ENCODE assay signal across 8 cellular contexts in genomic region chr16:84117482-84117843, GRCh38. TPM values are rescaled to one million over a fixed set of nuclear protein-coding genes. Genes with fewer than 3 reads are reported as not detected.
A peak's percentile ranks its signal among the peaks of the same experiment; 100 is the strongest.
DNase-seq lines count a peak whose midpoint lies in the region; ATAC-seq, FAIRE-seq and TF ChIP-seq lines count a peak whose summit lies in the region.

No MANE protein-coding gene starts in this region.

- intact Hi-C loops in activated CD4-positive, alpha-beta T cell treated with anti-CD3 and anti-CD28 coated beads for 36 hours (cut with DNase I, micrococcal nuclease) = loop anchor here (2.0 to 10.0 kb wide), 6 partner anchors 29 to 910 kb away; partner anchors contain the start of genes COTL1 (in 1 of the 2), KIAA0513 (in 1 of the 2), MEAK7 (in 1 of the 2) and TAF1C (in 1 of the 2)
- intact Hi-C loops in endothelial cell of umbilical vein (cut with micrococcal nuclease) = loop anchor here (1.0 to 2.0 kb wide), 2 partner anchors 27 to 58 kb away; partner anchors contain the start of genes DNAAF1 and HSDL1
- intact Hi-C loops in thyroid gland (cut with DNase I) = no loop called here

- H3K27ac ChIP-seq in HUES6 (ENCODE audit: low read depth, low read length) = peak overlapping the region; percentile 71; the same call in 1 of the 2 replicates
- peak overlapping the region; percentile 65 for H3K27ac ChIP-seq in endothelial cell of umbilical vein (ENCODE audit: insufficient read depth, low read depth, low read length)
- H3K27ac ChIP-seq in muscle layer of colon (ENCODE audit: low read depth, low read length) = peak overlapping the region; percentile 90
- H3K27ac ChIP-seq in thyroid gland = peak overlapping the region in 2 of 3 donors; percentile 66 to 92

- ATAC-seq in GM18498 (IDR thresholded peaks at IDR 0.05; ENCODE audit: unreplicated experiment) = peak; percentile 2
- ATAC-seq in activated CD4-positive, alpha-beta T cell treated with anti-CD3 and anti-CD28 coated beads for 36 hours = no peak
- no peak for ATAC-seq in HG03442 (IDR thresholded peaks at IDR 0.05; ENCODE audit: unreplicated experiment)

- WGBS in thyroid gland, 2 donors = 9 to 13% methylated on average over 13 of the region's 13 CpGs

- no peaks in the 10 kb centered on the region for H3K27me3 Mint-ChIP-seq in activated CD4-positive, alpha-beta T cell treated with anti-CD3 and anti-CD28 coated beads for 36 hours

- H3K9me1 ChIP-seq in endothelial cell of umbilical vein (replicated peaks; ENCODE audit: control insufficient read depth, extremely low read depth, insufficient read depth, low read length) = no peaks in the 10 kb centered on the region

- peaks cover 29% of the 10 kb centered on the region for H3K4me1 Mint-ChIP-seq in activated CD4-positive, alpha-beta T cell treated with anti-CD3 and anti-CD28 coated beads for 36 hours

- H3K9me3 ChIP-seq in HUES6 (ENCODE audit: control insufficient read depth, insufficient read depth, low read depth, low read length) (no peaks in the 10 kb centered on the region), endothelial cell of umbilical vein (replicated peaks; ENCODE audit: control insufficient read depth, insufficient read depth, low read length) (no peaks in the 10 kb centered on the region), muscle layer of colon (ENCODE audit: low read length) (no peaks in the 10 kb centered on the region), thyroid gland (no peaks in the 10 kb centered on the region)

- TF ChIP-seq POLR2A in endothelial cell of umbilical vein (IDR thresholded peaks at IDR 0.05; ENCODE audit: low read depth, low read length) = no peak
- TF ChIP-seq POLR2A in thyroid gland (IDR thresholded peaks at IDR 0.05) = no peak

- H3K4me3 ChIP-seq in HUES6 (ENCODE audit: low read depth, low read length) = peak overlapping the region; percentile 90
- H3K4me3 ChIP-seq in endothelial cell of umbilical vein (replicated peaks in 1 of 3; ENCODE audit: insufficient read depth in 1 of 3, low read depth in 1 of 3, low read length in 3 of 3) = peak overlapping the region; percentile 5 to 96 (median 70)
- H3K4me3 ChIP-seq in muscle layer of colon (ENCODE audit: low read depth in 1 of 2, low read length in 2 of 2) = peak overlapping the region; percentile 94 to 95
- peak overlapping the region; percentile 39 to 93 (median 81) for H3K4me3 ChIP-seq in thyroid gland (replicated peaks in 1 of 3)

- no peak for TF ChIP-seq CTCF in endothelial cell of umbilical vein (IDR thresholded peaks at IDR 0.05; ENCODE audit: extremely low read depth in 1 of 2, insufficient read depth in 1 of 2, low read depth in 1 of 2, low read length in 2 of 2)
- TF ChIP-seq CTCF in thyroid gland (IDR thresholded peaks at IDR 0.05) = no peak

- dilution Hi-C loops in endothelial cell of umbilical vein (cut with MboI; ENCODE audit: extremely low pct_ligation_motif_present, low sequenced_read_pairs) = no loop called here

- CTCF ChIA-PET in activated CD4-positive, alpha-beta T cell treated with anti-CD3 and anti-CD28 coated beads for 36 hours (lab: Charles Lee) = interaction anchor here (0.8 to 3.7 kb wide), 16 partner anchors 9 to 217 kb away, joined by 3 to 31 read pairs (median 4); partner anchors contain the start of genes DNAAF1, HSDL1 and TAF1C
- CTCF ChIA-PET in endothelial cell of umbilical vein (lab: Charles Lee) = interaction anchor here (0.8 to 2.8 kb wide), 10 partner anchors 10 to 164 kb away, joined by 3 to 29 read pairs (median 4); partner anchors contain the start of genes DNAAF1, HSDL1 and TAF1C

- H3K36me3 ChIP-seq in HUES6 (ENCODE audit: control insufficient read depth, insufficient read depth, low read length) = peaks cover 8% of the 10 kb centered on the region
- H3K36me3 ChIP-seq in endothelial cell of umbilical vein (ENCODE audit: control insufficient read depth in 2 of 2, extremely low read depth in 1 of 2, insufficient read depth in 2 of 2, low read length in 2 of 2) = no peaks in the 10 kb centered on the region
- no peaks in the 10 kb centered on the region for H3K36me3 ChIP-seq in muscle layer of colon (ENCODE audit: insufficient read depth, low read length)
- peaks cover 0 to 3% of the 10 kb centered on the region in 2 donors for H3K36me3 ChIP-seq in thyroid gland

- FAIRE-seq in endothelial cell of umbilical vein (lab: Jason Lieb, UNC) = peak; percentile 71

- no TSS peak for BruUV-seq in endothelial cell of umbilical vein (replicated peaks; lab: Mats Ljungman, UMichigan)

- peak overlapping the region; percentile 51 for H3K4me2 ChIP-seq in endothelial cell of umbilical vein (ENCODE audit: insufficient read depth, low read length)

- peak overlapping the region; percentile 90 for H3K27ac Mint-ChIP-seq in activated CD4-positive, alpha-beta T cell treated with anti-CD3 and anti-CD28 coated beads for 36 hours

- peak overlapping the region; percentile 97 for H3K9ac ChIP-seq in HUES6 (ENCODE audit: low read length)
- H3K9ac ChIP-seq in endothelial cell of umbilical vein (replicated peaks; ENCODE audit: extremely low read depth, insufficient read depth, low read length) = peak overlapping the region; percentile 95
- H3K9ac ChIP-seq in muscle layer of colon (ENCODE audit: low read length) = peak overlapping the region; percentile 80

- peaks cover 33% of the 10 kb centered on the region for H3K79me2 ChIP-seq in endothelial cell of umbilical vein (ENCODE audit: control insufficient read depth, insufficient read depth, low read length)

- H4K20me1 ChIP-seq in endothelial cell of umbilical vein (replicated peaks; ENCODE audit: control insufficient read depth, extremely low read depth, insufficient read depth, low read length) = no peaks in the 10 kb centered on the region

- H3K9me3 Mint-ChIP-seq in activated CD4-positive, alpha-beta T cell treated with anti-CD3 and anti-CD28 coated beads for 36 hours (ENCODE audit: low read depth) = no peaks in the 10 kb centered on the region

- peaks cover 4% of the 10 kb centered on the region for H3K36me3 Mint-ChIP-seq in activated CD4-positive, alpha-beta T cell treated with anti-CD3 and anti-CD28 coated beads for 36 hours (ENCODE audit: low read depth)

- peaks cover 7% of the 10 kb centered on the region; the same call in 1 of the 2 replicates for H3K4me1 ChIP-seq in HUES6 (ENCODE audit: control insufficient read depth, insufficient read depth, low read length)
- H3K4me1 ChIP-seq in endothelial cell of umbilical vein (ENCODE audit: control insufficient read depth, extremely low read depth, insufficient read depth, low read length) = peaks cover 10% of the 10 kb centered on the region
- peaks cover 16% of the 10 kb centered on the region for H3K4me1 ChIP-seq in muscle layer of colon (ENCODE audit: insufficient read depth, low read length)
- peaks cover 17 to 24% of the 10 kb centered on the region in 2 donors for H3K4me1 ChIP-seq in thyroid gland

- H3K4me3 Mint-ChIP-seq in activated CD4-positive, alpha-beta T cell treated with anti-CD3 and anti-CD28 coated beads for 36 hours = peak overlapping the region; percentile 80

- H3K27me3 ChIP-seq in HUES6 (ENCODE audit: control insufficient read depth, insufficient read depth, low read length) (no peaks in the 10 kb centered on the region), endothelial cell of umbilical vein (ENCODE audit: control insufficient read depth in 2 of 2, insufficient read depth in 2 of 2, low read length in 2 of 2) (no peaks in the 10 kb centered on the region), muscle layer of colon (ENCODE audit: control insufficient read depth in 1 of 2, insufficient read depth in 2 of 2, low read length in 2 of 2) (no peaks in the 10 kb centered on the region), thyroid gland (no peaks in the 10 kb centered on the region)

- POLR2A ChIA-PET in activated CD4-positive, alpha-beta T cell treated with anti-CD3 and anti-CD28 coated beads for 36 hours (lab: Charles Lee) = interaction anchor here (0.5 to 1.6 kb wide), 5 partner anchors 27 to 703 kb away, joined by 3 to 11 read pairs (median 3); partner anchors contain the start of genes CRISPLD2, DNAAF1 and HSDL1
- POLR2A ChIA-PET in endothelial cell of umbilical vein (lab: Charles Lee) = interaction anchor here (1.2 to 1.5 kb wide), 2 partner anchors 28 to 69 kb away, joined by 4 to 5 read pairs; partner anchors contain the start of genes DNAAF1, HSDL1 and TAF1C

- peak overlapping the region; percentile 60 for H2AFZ ChIP-seq in endothelial cell of umbilical vein (ENCODE audit: low read depth, low read length)

- DNase-seq in activated CD4-positive, alpha-beta T cell treated with anti-CD3 and anti-CD28 coated beads for 36 hours = peak; percentile 69
- DNase-seq in endothelial cell of umbilical vein (ENCODE audit: low read depth, low spot score) (peak; percentile 55), thyroid gland (peak in 1 of 2 donors; percentile 30), AML-193 (lab: John Stamatoyannopoulos, UW) (no peak)

RNA-seq across cellular contexts. Expression of gene MBTPS1, which starts 0.7 kb away (rescaled TPM):
- 10 to 100 TPM; 32.0 to 32.2 TPM for total RNA-seq in activated CD4-positive, alpha-beta T cell treated with anti-CD3 and anti-CD28 coated beads for 36 hours
- total RNA-seq in endothelial cell of umbilical vein (93.0 and 99.6 TPM in 2 replicates), thyroid gland (100 to 1,000 TPM; 126 to 185 (median 166) TPM)
- 63.9 and 82.3 TPM in 2 replicates for polyA plus RNA-seq in endothelial cell of umbilical vein
- 67.6 and 75.3 TPM in 2 replicates for polyA plus RNA-seq in endothelial cell of umbilical vein (2011; cell fraction: cytosol; rRNA removed)
- polyA plus RNA-seq in endothelial cell of umbilical vein (2011; cell fraction: nucleus; rRNA removed) = 140 TPM in 2 replicates
- 91.4 and 97.4 TPM in 2 replicates for polyA plus RNA-seq in endothelial cell of umbilical vein (2012)
- 133 and 171 TPM in 2 replicates for polyA minus RNA-seq in endothelial cell of umbilical vein
- polyA minus RNA-seq in endothelial cell of umbilical vein (2011; cell fraction: cytosol; rRNA and poly(A)+ RNA removed) = 63.8 TPM
- 137 and 175 TPM in 2 replicates for polyA minus RNA-seq in endothelial cell of umbilical vein (2011; cell fraction: nucleus; rRNA and poly(A)+ RNA removed)

RNA-seq across cellular contexts. Expression of gene HSDL1, which starts 27.5 kb away (rescaled TPM):
- total RNA-seq in activated CD4-positive, alpha-beta T cell treated with anti-CD3 and anti-CD28 coated beads for 36 hours = 10 to 100 TPM in 1 of 2 experiments, 1 to 10 TPM in 1; 7.4 to 11.4 TPM
- 26.1 and 27.9 TPM in 2 replicates for total RNA-seq in endothelial cell of umbilical vein
- 15.7 and 19.9 TPM in 2 replicates for polyA plus RNA-seq in endothelial cell of umbilical vein
- 13.7 and 17.3 TPM in 2 replicates for polyA plus RNA-seq in endothelial cell of umbilical vein (2011; cell fraction: cytosol; rRNA removed)
- polyA plus RNA-seq in endothelial cell of umbilical vein (2011; cell fraction: nucleus; rRNA removed) = 35.9 and 46.6 TPM in 2 replicates
- 27.0 and 29.3 TPM in 2 replicates for polyA plus RNA-seq in endothelial cell of umbilical vein (2012)
- 26.8 and 34.5 TPM in 2 replicates for polyA minus RNA-seq in endothelial cell of umbilical vein
- 9.4 TPM for polyA minus RNA-seq in endothelial cell of umbilical vein (2011; cell fraction: cytosol; rRNA and poly(A)+ RNA removed)
- polyA minus RNA-seq in endothelial cell of umbilical vein (2011; cell fraction: nucleus; rRNA and poly(A)+ RNA removed) = 15.0 and 18.7 TPM in 2 replicates
- total RNA-seq in thyroid gland = 10 to 100 TPM; 37.2 to 82.9 (median 59.5) TPM

RNA-seq across cellular contexts. Expression of gene DNAAF1, which starts 27.6 kb away (rescaled TPM):
- under 1 TPM in 1 of 2 experiments, not detected in 1; 0.39 TPM for total RNA-seq in activated CD4-positive, alpha-beta T cell treated with anti-CD3 and anti-CD28 coated beads for 36 hours
- total RNA-seq in endothelial cell of umbilical vein = not detected in 2 replicates
- 0.01 TPM in 1 of 2 replicates, not detected in the other for polyA plus RNA-seq in endothelial cell of umbilical vein
- 0.08 TPM in 1 of 2 replicates, not detected in the other for polyA plus RNA-seq in endothelial cell of umbilical vein (2011; cell fraction: cytosol; rRNA removed)
- polyA plus RNA-seq in endothelial cell of umbilical vein (2011; cell fraction: nucleus; rRNA removed) = 0.20 and 0.29 TPM in 2 replicates
- 0.40 and 0.87 TPM in 2 replicates for polyA plus RNA-seq in endothelial cell of umbilical vein (2012)
- not detected in 2 replicates for polyA minus RNA-seq in endothelial cell of umbilical vein
- polyA minus RNA-seq in endothelial cell of umbilical vein (2011; cell fraction: cytosol; rRNA and poly(A)+ RNA removed) = not detected
- polyA minus RNA-seq in endothelial cell of umbilical vein (2011; cell fraction: nucleus; rRNA and poly(A)+ RNA removed) = not detected in 2 replicates
- 10 to 100 TPM in 1 of 4 donors, 1 to 10 TPM in 3; 1.5 to 11.2 (median 2.8) TPM for total RNA-seq in thyroid gland

Comparison
In these comparisons a context has a peak if more than half of its experiments do, and no peak if none do; other contexts are left out.
1. DNase-seq: peak in activated CD4-positive, alpha-beta T cell treated with anti-CD3 and anti-CD28 coated beads for 36 hours (single experiment) and endothelial cell of umbilical vein (single experiment); none in AML-193 (0 of 2).
2. Peak in every context shown above with its lines, with median percentiles within 50 percentile points of each other: H3K27ac ChIP-seq, H3K4me3 ChIP-seq and H3K9ac ChIP-seq.